ENCODE assay signal across 7 cellular contexts in genomic region chr3:131501949-131502348, GRCh38. TPM values are rescaled to one million over a fixed set of nuclear protein-coding genes. Genes with fewer than 3 reads are reported as not detected.
DNase-seq lines count a peak whose midpoint lies in the region; ATAC-seq and TF ChIP-seq lines count a peak whose summit lies in the region.

No MANE protein-coding gene starts in this region.

- no peak overlapping the region for H2AFZ ChIP-seq in OCI-LY1 (ENCODE audit: low read length)
- peak overlapping the region; percentile 96 for H2AFZ ChIP-seq in parathyroid adenoma

- H3K4me2 ChIP-seq in OCI-LY1 (ENCODE audit: low read length) (peak overlapping the region; percentile 100), parathyroid adenoma (ENCODE audit: low read length) (peak overlapping the region; percentile 92)

- no peak for ATAC-seq in HG02852 (IDR thresholded peaks at IDR 0.05; ENCODE audit: unreplicated experiment)
- ATAC-seq in GM19397 (IDR thresholded peaks at IDR 0.05; ENCODE audit: unreplicated experiment): no peak

- TF ChIP-seq CTCF in GM13977 (IDR thresholded peaks at IDR 0.05; ENCODE audit: extremely low read depth, insufficient read depth, missing control alignments) (no peak), OCI-LY1 (IDR thresholded peaks at IDR 0.05; ENCODE audit: low read length) (no peak), parathyroid adenoma (IDR thresholded peaks at IDR 0.05) (no peak)

- peak overlapping the region; percentile 93 for H3K9ac ChIP-seq in OCI-LY1 (ENCODE audit: low read length)
- peak overlapping the region; percentile 51 for H3K9ac ChIP-seq in parathyroid adenoma

- H3K27me3 ChIP-seq in OCI-LY1 (ENCODE audit: insufficient read depth, low read length) (no peaks in the 10 kb centered on the region), parathyroid adenoma (ENCODE audit: control insufficient read depth, insufficient read depth, low read length) (no peaks in the 10 kb centered on the region)

- H3K4me3 ChIP-seq in OCI-LY1 (ENCODE audit: low read depth, low read length, poor library complexity, severe bottlenecking): peak overlapping the region; percentile 94
- H3K4me3 ChIP-seq in parathyroid adenoma (ENCODE audit: low read depth, low read length): peak overlapping the region; percentile 86

- DNase-seq in GM13977 (ENCODE audit: low spot score) (peak; percentile 23), epithelial cell of prostate (ENCODE audit: low read depth, low spot score) (no peak), mucosa of gallbladder (ENCODE audit: low spot score) (no peak)

- no peaks in the 10 kb centered on the region for H3F3A ChIP-seq in OCI-LY1 (ENCODE audit: insufficient read depth, low read length)

- in situ Hi-C loops in GM13977 (cut with MboI; ENCODE audit: low pct_unique_long_range_greater_than_20kb, low sequenced_read_pairs, unreplicated experiment): no loop called here

- H3K36me3 ChIP-seq in OCI-LY1 (ENCODE audit: insufficient read depth, low read length): peaks cover 43% of the 10 kb centered on the region
- no peaks in the 10 kb centered on the region for H3K36me3 ChIP-seq in parathyroid adenoma (ENCODE audit: control insufficient read depth, insufficient read depth, low read length)

- peak overlapping the region; percentile 47 for H3K27ac ChIP-seq in OCI-LY1 (ENCODE audit: low read depth, low read length, poor library complexity, severe bottlenecking)
- H3K27ac ChIP-seq in epithelial cell of prostate: peak overlapping the region; percentile 44
- H3K27ac ChIP-seq in parathyroid adenoma: peak overlapping the region; percentile 63

- H3K9me2 ChIP-seq in OCI-LY1 (ENCODE audit: low read depth, low read length): no peaks in the 10 kb centered on the region

- H3K4me1 ChIP-seq in OCI-LY1 (ENCODE audit: insufficient read depth, low read length, severe bottlenecking) (peaks cover 26% of the 10 kb centered on the region), parathyroid adenoma (peaks cover 4% of the 10 kb centered on the region)

- peaks cover 26% of the 10 kb centered on the region for H3K79me2 ChIP-seq in OCI-LY1 (ENCODE audit: insufficient read depth, low read length)
- peaks cover 8% of the 10 kb centered on the region for H3K79me2 ChIP-seq in parathyroid adenoma

- H3K9me3 ChIP-seq in OCI-LY1 (ENCODE audit: low read length) (no peaks in the 10 kb centered on the region), parathyroid adenoma (ENCODE audit: control insufficient read depth, low read length) (no peaks in the 10 kb centered on the region)

- no peaks in the 10 kb centered on the region for H4K20me1 ChIP-seq in OCI-LY1 (ENCODE audit: insufficient read depth, low read length)

RNA-seq across cellular contexts. Expression of gene MRPL3, which starts 0.8 kb away (rescaled TPM):
- 51.1 TPM for total RNA-seq in mucosa of gallbladder
